8 cellular contexts compared by ENCODE assay signal in the genomic region with DNA sequence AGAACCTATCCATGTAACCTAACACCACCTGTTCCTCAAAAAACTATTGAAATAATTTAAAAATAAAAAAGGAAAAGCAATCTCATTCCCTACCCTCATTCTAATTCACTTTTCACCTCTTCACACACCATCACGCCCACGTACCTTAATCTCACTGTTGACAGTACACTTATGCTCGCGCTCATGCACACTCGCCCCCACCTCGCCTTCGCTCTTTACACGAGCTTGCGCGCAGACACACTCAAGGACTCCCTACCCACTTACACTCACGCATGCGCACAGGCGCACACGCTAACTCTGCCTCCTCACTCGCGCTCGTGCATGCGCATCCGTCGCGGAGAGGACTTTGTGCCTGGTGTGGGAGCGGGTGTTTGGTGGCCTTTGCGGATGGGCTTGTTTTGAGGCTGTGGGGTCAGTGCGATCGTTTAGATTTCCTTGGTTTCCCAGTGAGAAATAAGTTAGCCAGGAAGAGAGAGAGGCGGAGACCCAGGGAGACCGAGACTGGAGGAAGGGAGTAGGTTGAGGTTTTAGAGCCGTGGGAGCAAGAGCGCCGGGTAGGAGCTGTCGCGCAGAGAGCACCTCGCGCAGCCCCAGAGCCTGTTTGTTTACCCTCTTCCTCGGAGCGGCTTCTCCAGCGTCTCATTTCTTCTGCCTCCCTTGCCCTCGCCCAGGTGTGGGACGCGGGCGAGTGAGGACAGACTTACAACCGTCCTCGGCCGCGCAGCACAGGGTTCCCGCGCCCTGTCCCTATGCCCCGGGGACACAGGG. TPM values are rescaled to one million over a fixed set of nuclear protein-coding genes. Genes with fewer than 3 reads are reported as not detected.
DNase-seq lines count a peak whose midpoint lies in the region; ATAC-seq and TF ChIP-seq lines count a peak whose summit lies in the region.

No MANE protein-coding gene starts in this region.

- no peak for TF ChIP-seq CTCF in GM12875 (IDR thresholded peaks at IDR 0.05; ENCODE audit: borderline replicate concordance, insufficient read depth, low read depth, low read length)
- no peak for TF ChIP-seq CTCF in kidney epithelial cell (IDR thresholded peaks at IDR 0.05; ENCODE audit: insufficient read depth, low read length, poor library complexity, severe bottlenecking)

- H3K4me3 ChIP-seq in GM12875 (ENCODE audit: low read depth, low read length) (peak overlapping the region; percentile 42), kidney epithelial cell (ENCODE audit: low read depth, low read length) (peak overlapping the region; percentile 46)

- ATAC-seq in HG02610 (IDR thresholded peaks at IDR 0.05; ENCODE audit: unreplicated experiment), result peak; percentile 78

- H3K36me3 ChIP-seq in kidney epithelial cell (ENCODE audit: control insufficient read depth, insufficient read depth, low read length), result no peaks in the 10 kb centered on the region

- peaks cover 47% of the 10 kb centered on the region for H3K27me3 ChIP-seq in kidney epithelial cell (ENCODE audit: control insufficient read depth, insufficient read depth, low read length)

- DNase-seq in NCI-H2029 treated with DMSO at 0.1 percent for 48 hours (lab: John Stamatoyannopoulos, UW) (peak; percentile 60), kidney epithelial cell (ENCODE audit: low read depth) (no peak), OCI-M2 (lab: John Stamatoyannopoulos, UW; ENCODE audit: unreplicated experiment) (no peak)
- peak; percentile 56 for DNase-seq in activated CD4-positive, CD25-positive, alpha-beta regulatory T cell treated with anti-CD3 and anti-CD28 coated beads, Interleukin-2, amount 50 U/mL, for 16 hours (ENCODE audit: low read depth, low spot score)
- DNase-seq in central memory CD4-positive, alpha-beta T cell, result peak; percentile 82
- DNase-seq in stimulated activated CD4-positive, alpha-beta T cell treated with anti-CD3 and anti-CD28 coated beads, Interleukin-15, amount 100 ng/mL, for 48 hours (ENCODE audit: low read depth in 2 of 2), result peak; percentile 44 to 60

RNA-seq across cellular contexts. Expression of a gene that starts 8.1 kb away (rescaled TPM):
- not detected in 2 replicates for total RNA-seq in kidney epithelial cell

RNA-seq across cellular contexts. Expression of a gene that starts 27.4 kb away (rescaled TPM):
- total RNA-seq in kidney epithelial cell, result 28.9 and 32.7 TPM in 2 replicates

Comparison
In these comparisons a context has a peak if more than half of its experiments do, and no peak if none do; other contexts are left out.
1. DNase-seq: peak in NCI-H2029 treated with DMSO at 0.1 percent for 48 hours (single experiment), activated CD4-positive, CD25-positive, alpha-beta regulatory T cell treated with anti-CD3 and anti-CD28 coated beads, Interleukin-2, amount 50 U/mL, for 16 hours (single experiment), central memory CD4-positive, alpha-beta T cell (single experiment) and stimulated activated CD4-positive, alpha-beta T cell treated with anti-CD3 and anti-CD28 coated beads, Interleukin-15, amount 100 ng/mL, for 48 hours (2 of 2); none in kidney epithelial cell (single experiment) and OCI-M2 (single experiment).